In genomic region chr16:22380529-22380928, GRCh38 we compare ENCODE assay signal across 33 cellular contexts. TPM values are rescaled to one million over a fixed set of nuclear protein-coding genes. Genes with fewer than 3 reads are reported as not detected.
DNase-seq lines count a peak whose midpoint lies in the region; ATAC-seq and TF ChIP-seq lines count a peak whose summit lies in the region.
"Had no signal": no experiment of that assay in that cellular context is flagged by ENCODE, and none has a peak within 500 bp of the region (broad histone marks: within the 10 kb centered on the region; RNA-seq: fewer than 3 reads in every experiment).

No MANE protein-coding gene starts in this region.

- intact Hi-C loops in left ventricle myocardium inferior (cut with micrococcal nuclease) (no loop called here), Right ventricle myocardium superior (cut with DNase I) (no loop called here)

- no peak overlapping the region for H3K4me3 ChIP-seq in left ventricle myocardium inferior
- H3K4me3 ChIP-seq in cardiac fibroblast (replicated peaks in 1 of 2; ENCODE audit: low read depth in 2 of 2, low read length in 2 of 2), result no peak overlapping the region
- H3K4me3 ChIP-seq: adrenal gland; BLaER1 treated with 17β-estradiol and CSF1 and Interleukin-3, amounts not matched to agents 10 nM and 100 nM; esophagus muscularis mucosa; mucosa of descending colon; pancreas; thoracic aorta had no signal

- no peaks in the 10 kb centered on the region for H3K9me3 ChIP-seq in left ventricle myocardium inferior (replicated peaks)
- H3K9me3 ChIP-seq: adrenal gland; BLaER1 treated with 17β-estradiol and CSF1 and Interleukin-3, amounts not matched to agents 10 nM and 100 nM; esophagus muscularis mucosa; mucosa of descending colon; pancreas; thoracic aorta had no signal

- H3K27me3 Mint-ChIP-seq in naive thymus-derived CD8-positive, alpha-beta T cell, result no peaks in the 10 kb centered on the region
- H3K27me3 Mint-ChIP-seq: central memory CD8-positive, alpha-beta T cell had no signal

- no peak for ATAC-seq in Right ventricle myocardium superior (ENCODE audit: poor library complexity)
- no peak for ATAC-seq in naive thymus-derived CD8-positive, alpha-beta T cell
- ATAC-seq in activated CD4-positive, CD25-positive, alpha-beta regulatory T cell treated with anti-CD3 and anti-CD28 coated beads, Interleukin-2, amount 50 U/mL, for 24 hours, result no peak
- ATAC-seq: activated CD8-positive, alpha-beta T cell treated with anti-CD3 and anti-CD28 coated beads, Interleukin-2, amount 10 ng/mL, durations not matched to agents 7 days and 5 days; left cardiac atrium; mucosa of descending colon; pancreas; Right ventricle myocardium inferior; stimulated activated naive CD8-positive, alpha-beta T cell treated with anti-CD3 and anti-CD28 coated beads, Interleukin-15, Interleukin-2, amounts not matched to agents 100 U/mL and 50 U/mL, for 24 hours had no signal

- H3K27me3 ChIP-seq in left ventricle myocardium inferior (ENCODE audit: low read depth), result no peaks in the 10 kb centered on the region
- H3K27me3 ChIP-seq: adrenal gland, esophagus muscularis mucosa, pancreas had no signal

- H3K4me1 ChIP-seq in left ventricle myocardium inferior, result peaks cover 18% of the 10 kb centered on the region

- H3K4me1 Mint-ChIP-seq in naive thymus-derived CD8-positive, alpha-beta T cell, result peaks cover 10 to 33% (median 31%) of the 10 kb centered on the region in 4 donors

- POLR2A ChIA-PET in naive thymus-derived CD8-positive, alpha-beta T cell (lab: Charles Lee), result interaction anchor here (0.7 to 1.7 kb wide), 2 partner anchors 23 to 53 kb away, joined by 5 to 6 read pairs; no protein-coding TSS in a partner anchor

- no peaks in the 10 kb centered on the region for H3K9me3 Mint-ChIP-seq in naive thymus-derived CD8-positive, alpha-beta T cell
- H3K9me3 Mint-ChIP-seq: central memory CD8-positive, alpha-beta T cell; T-helper 2 cell treated with Interferon-gamma antibody and Interleukin-4, amounts not matched to agents 5 μg/mL and 100 μg/mL, for 36 hours had no signal

- peak overlapping the region; percentile 82 to 98 (median 91) for H3K27ac Mint-ChIP-seq in naive thymus-derived CD8-positive, alpha-beta T cell

- H3K36me3 ChIP-seq in left ventricle myocardium inferior, result no peaks in the 10 kb centered on the region
- H3K36me3 ChIP-seq: adrenal gland, pancreas, thoracic aorta had no signal

- TF ChIP-seq CTCF in left ventricle myocardium inferior (IDR thresholded peaks at IDR 0.05; ENCODE audit: borderline replicate concordance) (no peak), cardiac fibroblast (IDR thresholded peaks at IDR 0.05; ENCODE audit: low read depth, low read length) (no peak)

- H3K36me3 Mint-ChIP-seq in naive thymus-derived CD8-positive, alpha-beta T cell, result no peaks in the 10 kb centered on the region

- H3K27ac ChIP-seq in left ventricle myocardium inferior (replicated peaks), result peak overlapping the region; percentile 18
- H3K27ac ChIP-seq: BLaER1 treated with 17β-estradiol and CSF1 and Interleukin-3, amounts not matched to agents 10 nM and 100 nM; esophagus muscularis mucosa; pancreas; thoracic aorta had no signal

- DNase-seq in left ventricle myocardium inferior (no peak), Right ventricle myocardium superior (no peak), cardiac fibroblast (ENCODE audit: low read depth in 2 of 2) (peak; percentile 47 to 68), NCI-H2171 (lab: John Stamatoyannopoulos, UW) (no peak), AG08396 (ENCODE audit: low spot score) (no peak)
- no peak for DNase-seq in naive thymus-derived CD8-positive, alpha-beta T cell
- DNase-seq: ACHN; activated CD4-positive, alpha-beta T cell treated with anti-CD3 and anti-CD28 coated beads for 1 hour; activated CD8-positive, alpha-beta T cell treated with anti-CD3 and anti-CD28 coated beads, Interleukin-2, amount 10 ng/mL, durations not matched to agents 7 days and 5 days; activated effector memory CD4-positive, alpha-beta T cell treated with Interleukin-2 at 50 U/mL for 16 hours; adrenal gland; Calu3; DMS79 treated with DMSO at 0.1 percent for 48 hours; hippocampal formation; Kasumi-1; left cardiac atrium; mucosa of descending colon; NCI-H1436; NCI-H2081; NCI-H345; NCI-H69; pancreas; retina; small intestine; stimulated activated CD4-positive, alpha-beta T cell treated with anti-CD3 and anti-CD28 coated beads, Interleukin-1b, Interleukin-23, amount 100 ng/mL, for 48 hours; stimulated activated naive CD8-positive, alpha-beta T cell treated with anti-CD3 and anti-CD28 coated beads, Interleukin-15, Interleukin-2, amounts not matched to agents 100 U/mL and 50 U/mL, for 24 hours had no signal

- H3K4me3 Mint-ChIP-seq in naive thymus-derived CD8-positive, alpha-beta T cell, result peak overlapping the region in 5 of 10 donors; percentile 20 to 79 (median 52)
- H3K4me3 Mint-ChIP-seq: central memory CD8-positive, alpha-beta T cell had no signal

RNA-seq across cellular contexts. Expression of gene CDR2, which starts 6.1 kb away (rescaled TPM):
- total RNA-seq in left ventricle myocardium inferior (6.8 TPM), Right ventricle myocardium superior (5.2 TPM)
- 10 to 100 TPM; 68.7 to 78.3 TPM for total RNA-seq in naive thymus-derived CD8-positive, alpha-beta T cell
- 10 to 100 TPM; 46.8 to 91.0 (median 66.9) TPM for polyA plus RNA-seq in naive thymus-derived CD8-positive, alpha-beta T cell

Comparison
In these comparisons a context has a peak if more than half of its experiments do, and no peak if none do; other contexts are left out.
1. DNase-seq: peak in cardiac fibroblast (2 of 2); none in left ventricle myocardium inferior (single experiment), Right ventricle myocardium superior (single experiment), naive thymus-derived CD8-positive, alpha-beta T cell (0 of 10), NCI-H2171 (single experiment) and AG08396 (single experiment).